17 cellular contexts compared by ENCODE assay signal in the genomic region with DNA sequence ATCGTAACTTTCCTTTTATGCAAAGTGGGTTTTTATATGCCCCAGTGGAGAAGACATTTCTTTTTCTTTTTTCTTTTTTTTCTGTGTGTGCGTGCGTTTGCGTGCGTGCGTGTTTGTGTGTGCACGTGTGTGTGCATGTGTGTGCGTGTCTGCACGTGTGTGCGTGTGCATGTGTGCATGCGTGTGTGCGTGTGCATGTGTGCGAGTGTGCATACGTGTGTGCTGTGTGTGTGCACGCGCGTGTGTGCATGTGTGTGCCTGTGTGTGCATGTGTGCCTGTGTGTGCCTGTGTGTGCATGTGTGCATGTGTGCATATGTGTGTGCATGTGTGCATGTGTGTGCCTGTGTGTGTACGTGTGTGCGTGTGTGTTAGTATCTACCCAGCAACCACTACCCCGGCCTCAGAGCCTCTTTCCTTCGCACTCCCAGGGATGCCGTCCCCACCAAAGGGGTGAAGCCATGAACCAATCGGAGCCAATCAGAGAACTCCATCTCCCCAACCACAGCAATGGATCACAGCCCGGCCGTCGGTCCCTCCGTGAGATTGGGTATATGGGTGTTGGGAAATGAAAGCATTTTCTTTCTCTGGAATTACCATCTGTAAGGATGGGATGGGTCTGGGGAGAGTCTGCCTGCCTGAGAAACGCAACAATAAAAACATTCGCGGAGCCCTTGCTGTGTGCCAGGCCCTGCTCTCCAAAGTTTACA.
DNase-seq lines count a peak whose midpoint lies in the region; ATAC-seq and TF ChIP-seq lines count a peak whose summit lies in the region.
"Had no signal": no experiment of that assay in that cellular context is flagged by ENCODE, and none has a peak within 500 bp of the region (broad histone marks: within the 10 kb centered on the region; RNA-seq: fewer than 3 reads in every experiment).

No MANE protein-coding gene starts in this region.

- H3K4me3 Mint-ChIP-seq in H9 (peak overlapping the region in 1 of 2 experiments; percentile 49; a peak in 1 of 5 replicates), chondrocyte (ENCODE audit: unreplicated experiment) (no peak overlapping the region), nephron (no peak overlapping the region)
- H3K4me3 Mint-ChIP-seq: CD4-positive, alpha-beta memory T cell had no signal

- 0 out of 7 replicates have a peak overlapping the region, but pooled peaks of 1 of the 3 experiments have one; percentile 4 for H3K27ac Mint-ChIP-seq in H9
- H3K27ac Mint-ChIP-seq in chondrocyte (ENCODE audit: unreplicated experiment) = no peak overlapping the region
- peak overlapping the region; percentile 37 to 52 (median 40) for H3K27ac Mint-ChIP-seq in nephron
- H3K27ac Mint-ChIP-seq: CD4-positive, alpha-beta memory T cell had no signal

- no peaks in the 10 kb centered on the region for H3K79me2 ChIP-seq in H9 (ENCODE audit: insufficient read depth, low read length)

- H4K5ac ChIP-seq in H9 (ENCODE audit: insufficient read length, low read depth, low read length) = peak overlapping the region; percentile 13

- no peak overlapping the region for H2BK20ac ChIP-seq in H9 (ENCODE audit: low read depth, low read length, poor library complexity, severe bottlenecking)

- WGBS in H9 (ENCODE audit: extremely low coverage, insufficient read length, low lambda C conversion rate) = no CpG with 5 or more reads among the region's 30 CpGs

- peak overlapping the region; percentile 10 for H3K23ac ChIP-seq in H9 (ENCODE audit: insufficient read length, low read depth, low read length)

- H3K27me3 Mint-ChIP-seq in H9 (ENCODE audit: low read depth) (peaks cover 27% of the 10 kb centered on the region), chondrocyte (ENCODE audit: low read depth) (peaks cover 15% of the 10 kb centered on the region), nephron (ENCODE audit: low read depth) (peaks cover 29% of the 10 kb centered on the region)

- no peak overlapping the region for H2BK5ac ChIP-seq in H9 (ENCODE audit: insufficient read length, low read length)

- H3K4me1 Mint-ChIP-seq in H9 (peaks cover under 1 to 8% of the 10 kb centered on the region in 2 experiments; a peak in 3 of 4 replicates), chondrocyte (ENCODE audit: low read depth) (no peaks in the 10 kb centered on the region), nephron (peaks cover 5% of the 10 kb centered on the region)
- H3K4me1 Mint-ChIP-seq: CD4-positive, alpha-beta memory T cell had no signal

- H2AK5ac ChIP-seq in H9 (ENCODE audit: insufficient read length, low read length) = no peak overlapping the region

- no peak overlapping the region for H4K8ac ChIP-seq in H9 (replicated peaks; ENCODE audit: insufficient read length, low read depth, low read length)

- no peak overlapping the region for H4K91ac ChIP-seq in H9 (ENCODE audit: insufficient read length, low read depth, low read length)

- peaks cover 5% of the 10 kb centered on the region for H4K20me1 ChIP-seq in H9 (ENCODE audit: control insufficient read depth, insufficient read depth, insufficient read length)

- H3K9ac ChIP-seq in H9 (ENCODE audit: extremely low read depth, insufficient read length, low read length) = no peak overlapping the region

- peak overlapping the region; percentile 12 for H3K18ac ChIP-seq in H9 (ENCODE audit: insufficient read length, low read depth, low read length)

- H2BK120ac ChIP-seq in H9 (ENCODE audit: low read depth, low read length, poor library complexity, severe bottlenecking) = no peak overlapping the region

- no peak overlapping the region for H2BK15ac ChIP-seq in H9 (ENCODE audit: low read depth, low read length)

- no peak overlapping the region for H2BK12ac ChIP-seq in H9 (ENCODE audit: insufficient read length, low read depth, low read length)

- no peaks in the 10 kb centered on the region for H3K4me1 ChIP-seq in H9 (ENCODE audit: insufficient read depth, low read length)

- H3K36me3 Mint-ChIP-seq in H9 (ENCODE audit: insufficient read depth in 1 of 3, low read depth in 3 of 3) = peaks cover 0 to 3% (median 0%) of the 10 kb centered on the region in 3 experiments; a peak in 2 of 7 replicates
- H3K36me3 Mint-ChIP-seq in chondrocyte (ENCODE audit: low read depth) = no peaks in the 10 kb centered on the region
- H3K36me3 Mint-ChIP-seq in nephron (ENCODE audit: low read depth) = no peaks in the 10 kb centered on the region
- H3K36me3 Mint-ChIP-seq: CD4-positive, alpha-beta memory T cell had no signal

- no peaks in the 10 kb centered on the region for H3K36me3 ChIP-seq in H7 (replicated peaks; ENCODE audit: control insufficient read depth, insufficient read depth, low read length)

- TF ChIP-seq CTCF in H9 (conservative IDR thresholded peaks at IDR 0.05) (no peak), chondrocyte (IDR thresholded peaks at IDR 0.05) (no peak), nephron (IDR thresholded peaks at IDR 0.05; ENCODE audit: unreplicated experiment in 3 of 3) (no peak)

- no peak overlapping the region for H3K56ac ChIP-seq in H9 (ENCODE audit: insufficient read length, low read depth, low read length)

- no peak overlapping the region for H3K4me3 ChIP-seq in H7 (ENCODE audit: insufficient read depth, low read depth, low read length)

- no peak overlapping the region for H3T11ph ChIP-seq in H9 (ENCODE audit: low read length)

- H3K4ac ChIP-seq in H9 (ENCODE audit: low read depth, low read length) = no peak overlapping the region

- H3K79me1 ChIP-seq in H9 (ENCODE audit: insufficient read depth, low read depth, low read length, poor library complexity, severe bottlenecking) = no peaks in the 10 kb centered on the region

- H3K27me3 ChIP-seq in H7 (ENCODE audit: control insufficient read depth, insufficient read depth, low read length) = no peaks in the 10 kb centered on the region
- H3K27me3 ChIP-seq in H9 (ENCODE audit: insufficient read depth, low read length) = no peaks in the 10 kb centered on the region

- no peak for ATAC-seq in HG03460 (IDR thresholded peaks at IDR 0.05; ENCODE audit: unreplicated experiment)

- peak; percentile 36 for DNase-seq in H7
- DNase-seq in H9 = no peak
- peak; percentile 60 for DNase-seq in chondrocyte (ENCODE audit: low spot score)
- no peak for DNase-seq in HCEC 1CT
- no peak for DNase-seq in D341Med (ENCODE audit: low spot score)
- DNase-seq in activated CD4-positive, alpha-beta T cell treated with anti-CD3 and anti-CD28 coated beads, Interleukin-2, amount 50 U/mL, for 48 hours = no peak
- DNase-seq: C1 segment of cervical spinal cord; CD4-positive, alpha-beta memory T cell; COR-L47; GOT3; KBM-7; NCI-H2029; NCI-H446; NCI-H524 treated with DMSO at 0.1 percent for 48 hours; NCI-H774 had no signal

- H3K9me3 Mint-ChIP-seq in H9 = peaks cover 12 to 19% of the 10 kb centered on the region in 2 experiments
- no peaks in the 10 kb centered on the region for H3K9me3 Mint-ChIP-seq in chondrocyte (ENCODE audit: low read depth)
- no peaks in the 10 kb centered on the region for H3K9me3 Mint-ChIP-seq in nephron

- H3K27ac ChIP-seq in H9 (ENCODE audit: insufficient read length, low read depth, low read length) = no peak overlapping the region

- H2AFZ ChIP-seq in H9 (ENCODE audit: low read length) = no peak overlapping the region

- H3K14ac ChIP-seq in H9 (ENCODE audit: insufficient read depth, low read length) = no peak overlapping the region

- no peaks in the 10 kb centered on the region for H3K23me2 ChIP-seq in H9 (ENCODE audit: insufficient read length, low read depth, low read length, poor library complexity, severe bottlenecking)

- no peaks in the 10 kb centered on the region for H3K9me3 ChIP-seq in H9 (ENCODE audit: control insufficient read depth, low read depth, low read length)

- no peak overlapping the region for H3K4me2 ChIP-seq in H9 (ENCODE audit: insufficient read depth, insufficient read length, low read length)

Comparison
In these comparisons a context has a peak if more than half of its experiments do, and no peak if none do; other contexts are left out.
1. DNase-seq: peak in H7 (single experiment) and chondrocyte (single experiment); none in H9 (single experiment), HCEC 1CT (single experiment), D341Med (single experiment) and activated CD4-positive, alpha-beta T cell treated with anti-CD3 and anti-CD28 coated beads, Interleukin-2, amount 50 U/mL, for 48 hours (0 of 2).